ENCODE assay signal across 8 cellular contexts in genomic region chr2:175003875-175004729, GRCh38. TPM values are rescaled to one million over a fixed set of nuclear protein-coding genes. Genes with fewer than 3 reads are reported as not detected.
DNase-seq lines count a peak whose midpoint lies in the region; ATAC-seq and TF ChIP-seq lines count a peak whose summit lies in the region.

No MANE protein-coding gene starts in this region.

- H4K20me1 ChIP-seq in KMS-11 (ENCODE audit: insufficient read depth) = no peaks in the 10 kb centered on the region

- H3K9ac ChIP-seq in KMS-11 = no peak overlapping the region

- H3K36me3 ChIP-seq in KMS-11 (ENCODE audit: insufficient read depth) = no peaks in the 10 kb centered on the region
- no peaks in the 10 kb centered on the region for H3K36me3 ChIP-seq in ascending aorta
- H3K36me3 ChIP-seq in tibial nerve = no peaks in the 10 kb centered on the region

- TF ChIP-seq EP300 in tibial nerve (IDR thresholded peaks at IDR 0.05) = no peak

- H3K4me1 ChIP-seq in KMS-11 (ENCODE audit: low read depth, poor library complexity, severe bottlenecking) = peaks cover 16% of the 10 kb centered on the region
- H3K4me1 ChIP-seq in ascending aorta = peaks cover 0 to 6% of the 10 kb centered on the region in 2 donors
- H3K4me1 ChIP-seq in tibial nerve = peaks cover 0 to 16% (median 1%) of the 10 kb centered on the region in 4 donors

- no peak for TF ChIP-seq POLR2A in tibial nerve (IDR thresholded peaks at IDR 0.05)

- peak overlapping the region; percentile 42 for H3K4me3 ChIP-seq in KMS-11 (IDR thresholded peaks at IDR 0.05; ENCODE audit: insufficient read depth, low read depth, low read length)
- H3K4me3 ChIP-seq in ascending aorta = peak overlapping the region; percentile 86 to 96
- peak overlapping the region; percentile 34 to 87 (median 71) for H3K4me3 ChIP-seq in tibial nerve

- no peak for TF ChIP-seq CTCF in KMS-11 (conservative IDR thresholded peaks at IDR 0.05; ENCODE audit: low read depth, low read length)
- no peak for TF ChIP-seq CTCF in ascending aorta (IDR thresholded peaks at IDR 0.05)
- TF ChIP-seq CTCF in tibial nerve (IDR thresholded peaks at IDR 0.05) = no peak

- H3K79me2 ChIP-seq in KMS-11 (ENCODE audit: insufficient read depth, low read depth) = no peaks in the 10 kb centered on the region

- peak overlapping the region; percentile 61 for H3K4me2 ChIP-seq in KMS-11

- DNase-seq in NCI-H510A treated with DMSO at 0.1 percent for 48 hours (lab: John Stamatoyannopoulos, UW) (peak; percentile 97), NCI-H510A (lab: John Stamatoyannopoulos, UW) (no peak), ascending aorta (ENCODE audit: low spot score in 2 of 2) (no peak), left colon (no peak), tibial nerve (ENCODE audit: low spot score in 2 of 2) (no peak), posterior vena cava (ENCODE audit: low spot score) (no peak), H4 (ENCODE audit: low spot score) (no peak)

- peak; percentile 14 for ATAC-seq in left colon

- H3K27ac ChIP-seq in KMS-11 (no peak overlapping the region), ascending aorta (peak overlapping the region; percentile 88 to 96), tibial nerve (peak overlapping the region in 3 of 4 donors; percentile 53 to 86 (median 79))

- H2AFZ ChIP-seq in KMS-11 (ENCODE audit: low read depth) = peak overlapping the region; percentile 39; the same call in 1 of the 2 replicates

- WGBS in tibial nerve, 2 donors = 20 to 22% methylated on average over 15 to 16 of the region's 16 CpGs

- H3K27me3 ChIP-seq in KMS-11 (ENCODE audit: insufficient read depth, low read depth) (0 out of 2 replicates have a peak, but pooled peaks cover 7% of the 10 kb centered on the region), ascending aorta (no peaks in the 10 kb centered on the region), tibial nerve (no peaks in the 10 kb centered on the region)

- intact Hi-C loops in ascending aorta (cut with DNase I) (loop anchor here (10.0 kb wide), 1 partner anchor 161 kb away; the partner anchor contains the start of gene ATF2), left colon (cut with DNase I, micrococcal nuclease) (no loop called here), posterior vena cava (cut with DNase I) (loop anchor here in 1 of 2 donors (5.0 kb wide), 1 partner anchor 1547 kb away; no protein-coding TSS in a partner anchor)

- no peaks in the 10 kb centered on the region for H3K9me3 ChIP-seq in ascending aorta
- H3K9me3 ChIP-seq in tibial nerve = no peaks in the 10 kb centered on the region

RNA-seq across cellular contexts. Expression of gene CHN1, which starts 1.1 kb away (rescaled TPM):
- 7.8 TPM for total RNA-seq in ascending aorta
- 1 to 10 TPM; 1.6 to 2.3 TPM for total RNA-seq in left colon
- total RNA-seq in tibial nerve = 10 to 100 TPM; 17.3 to 27.2 (median 23.8) TPM
- 10 to 100 TPM in 1 of 2 donors, 1 to 10 TPM in 1; 9.8 to 16.6 TPM for total RNA-seq in posterior vena cava
- total RNA-seq in H4 (2014; rRNA removed; shearing (Covaris generic)) = 14.5 and 18.5 TPM in 2 replicates
